Comparison of ENCODE assay signal across 10 cellular contexts in the genomic region with DNA sequence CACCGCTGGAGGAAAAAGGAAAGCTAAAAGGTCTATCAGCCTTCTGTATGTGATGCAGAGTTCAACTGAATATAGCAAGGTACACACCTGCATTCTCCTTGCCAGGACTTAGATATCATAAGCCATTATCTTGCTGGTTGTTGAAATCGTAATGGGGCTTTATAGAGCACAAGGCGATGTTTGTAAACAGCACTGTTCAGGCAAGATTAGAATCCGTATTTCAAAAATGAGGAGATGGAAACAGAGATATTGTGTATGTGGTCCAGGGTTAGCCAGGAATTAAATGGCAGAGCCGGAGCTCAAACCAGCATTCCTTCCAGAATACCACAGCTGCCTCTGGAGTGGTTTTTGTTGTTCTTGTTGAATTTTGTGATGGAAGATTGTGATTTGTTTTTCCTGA. TPM values are rescaled to one million over a fixed set of nuclear protein-coding genes. Genes with fewer than 3 reads are reported as not detected.
"Had no signal": no experiment of that assay in that cellular context is flagged by ENCODE, and none has a peak within 500 bp of the region (broad histone marks: within the 10 kb centered on the region; RNA-seq: fewer than 3 reads in every experiment).

No MANE protein-coding gene starts in this region.

RNA-seq across cellular contexts. Expression of a gene that starts 42.6 kb away (rescaled TPM):
- total RNA-seq: activated CD4-positive, alpha-beta T cell treated with anti-CD3 and anti-CD28 coated beads for 36 hours; activated CD4-positive, alpha-beta T cell treated with anti-CD3 and anti-CD28 coated beads, Interleukin-2, amount 10 ng/mL, durations not matched to agents 7 days and 5 days; activated CD8-positive, alpha-beta T cell treated with anti-CD3 and anti-CD28 coated beads, Interleukin-2, amount 10 ng/mL, durations not matched to agents 7 days and 5 days; activated naive CD8-positive, alpha-beta T cell treated with anti-CD3 and anti-CD28 coated beads, Interleukin-2, amount 10 ng/mL, durations not matched to agents 7 days and 5 days; activated T-helper 2 cell treated with anti-CD3 and anti-CD28 coated beads, Interferon-gamma antibody, Interleukin-2, Interleukin-4, amounts not matched to agents 10 μg/mL and 5 μg/mL and 100 μg/mL, durations not matched to agents 14 hours and 24 hours and 36 hours; astrocyte; cardiac septum; LHCN-M2; SJCRH30; T-helper 1 cell treated with Interleukin-12 subunit alpha and Interleukin-12 subunit beta and Interleukin-4 antibody, amounts not matched to agents 30 ng/mL and 1 ng/mL, for 36 hours had no signal
